In genomic region chr9:92097997-92098482, GRCh38 we compare ENCODE assay signal across 9 cellular contexts. TPM values are rescaled to one million over a fixed set of nuclear protein-coding genes. Genes with fewer than 3 reads are reported as not detected.
DNase-seq lines count a peak whose midpoint lies in the region; ATAC-seq and TF ChIP-seq lines count a peak whose summit lies in the region.
"Had no signal": no experiment of that assay in that cellular context is flagged by ENCODE, and none has a peak within 500 bp of the region (broad histone marks: within the 10 kb centered on the region; RNA-seq: fewer than 3 reads in every experiment).

No MANE protein-coding gene starts in this region.

- no peak overlapping the region for H3K9ac ChIP-seq in MM.1S (ENCODE audit: low read length)
- H3K9ac ChIP-seq: parathyroid adenoma had no signal

- peaks cover 54% of the 10 kb centered on the region for H3K36me3 Mint-ChIP-seq in activated naive CD8-positive, alpha-beta T cell treated with anti-CD3 and anti-CD28 coated beads for 36 hours

- H3K27me3 ChIP-seq in MM.1S (replicated peaks; ENCODE audit: insufficient read depth, low read length), result no peaks in the 10 kb centered on the region

- no peaks in the 10 kb centered on the region for H3K9me3 ChIP-seq in MM.1S (replicated peaks; ENCODE audit: insufficient read depth, low read length)

- H3K4me2 ChIP-seq in MM.1S (ENCODE audit: low read depth, low read length), result no peak overlapping the region

- no peaks in the 10 kb centered on the region for H3K27me3 Mint-ChIP-seq in activated naive CD8-positive, alpha-beta T cell treated with anti-CD3 and anti-CD28 coated beads for 36 hours

- no peak overlapping the region for H3K4me3 ChIP-seq in MM.1S (ENCODE audit: low read length)

- TF ChIP-seq CTCF in MM.1S (IDR thresholded peaks at IDR 0.05; ENCODE audit: low read length), result no peak

- no peak overlapping the region for H2AFZ ChIP-seq in MM.1S (ENCODE audit: low read length)
- H2AFZ ChIP-seq: parathyroid adenoma had no signal

- intact Hi-C loops in cardiac septum (cut with DNase I), result no loop called here

- no peaks in the 10 kb centered on the region for H3K36me3 ChIP-seq in MM.1S (replicated peaks; ENCODE audit: insufficient read depth, low read length)

- no peak for ATAC-seq in GM21529 (IDR thresholded peaks at IDR 0.05; ENCODE audit: unreplicated experiment)
- no peak for ATAC-seq in HG02759 (IDR thresholded peaks at IDR 0.05; ENCODE audit: unreplicated experiment)
- ATAC-seq in GM21515 (IDR thresholded peaks at IDR 0.05; ENCODE audit: unreplicated experiment), result no peak

- peak; percentile 88 for DNase-seq in LoVo (ENCODE audit: low spot score)
- peak; percentile 54 for DNase-seq in activated naive CD8-positive, alpha-beta T cell treated with anti-CD3 and anti-CD28 coated beads for 36 hours
- peak; percentile 87 for DNase-seq in cardiac septum (ENCODE audit: low spot score)
- DNase-seq in retina, result peak; percentile 78
- no peak for DNase-seq in MM.1S

- H3F3A ChIP-seq in MM.1S (ENCODE audit: insufficient read depth, low read length), result no peaks in the 10 kb centered on the region

- H3K4me1 Mint-ChIP-seq in activated naive CD8-positive, alpha-beta T cell treated with anti-CD3 and anti-CD28 coated beads for 36 hours, result peaks cover 44% of the 10 kb centered on the region

- H3K4me3 Mint-ChIP-seq in activated naive CD8-positive, alpha-beta T cell treated with anti-CD3 and anti-CD28 coated beads for 36 hours, result no peak overlapping the region

- peak overlapping the region; percentile 70 for H3K27ac Mint-ChIP-seq in activated naive CD8-positive, alpha-beta T cell treated with anti-CD3 and anti-CD28 coated beads for 36 hours

- H3K9me2 ChIP-seq in MM.1S (replicated peaks; ENCODE audit: insufficient read depth, low read length), result no peaks in the 10 kb centered on the region

- no peak overlapping the region for H3K27ac ChIP-seq in MM.1S (ENCODE audit: low read length)
- H3K27ac ChIP-seq: parathyroid adenoma had no signal

- 0 out of 2 replicates have a peak, but pooled peaks cover 4% of the 10 kb centered on the region for H3K79me2 ChIP-seq in MM.1S (ENCODE audit: low read length)
- H3K79me2 ChIP-seq: parathyroid adenoma had no signal

- peaks cover 4% of the 10 kb centered on the region for H3K9me3 Mint-ChIP-seq in activated naive CD8-positive, alpha-beta T cell treated with anti-CD3 and anti-CD28 coated beads for 36 hours

- H4K20me1 ChIP-seq in MM.1S (ENCODE audit: insufficient read depth, low read length), result no peaks in the 10 kb centered on the region

- no peaks in the 10 kb centered on the region for H3K4me1 ChIP-seq in MM.1S (ENCODE audit: low read length)
- H3K4me1 ChIP-seq: parathyroid adenoma had no signal

RNA-seq across cellular contexts. Expression of gene SPTLC1, which starts 17.2 kb away (rescaled TPM):
- total RNA-seq in activated naive CD8-positive, alpha-beta T cell treated with anti-CD3 and anti-CD28 coated beads for 36 hours, result 10 to 100 TPM; 49.1 to 54.5 TPM
- 26.1 TPM for total RNA-seq in cardiac septum
